1 cellular context compared by ENCODE assay signal in genomic region chr17:42051013-42051400, GRCh38.
TF ChIP-seq lines count a peak whose summit lies in the region.

No MANE protein-coding gene starts in this region.

TF ChIP-seq in endothelial cell of umbilical vein, 7 proteins besides CTCF, POLR2A, EP300 and RAD21:
- TF ChIP-seq EZH2 (IDR thresholded peaks at IDR 0.05; ENCODE audit: borderline replicate concordance, low read depth, low read length, severe bottlenecking) (no peak), GATA2 (IDR thresholded peaks at IDR 0.05; ENCODE audit: insufficient read depth, insufficient read length, low read depth, low read length) (no peak), POLR2AphosphoS5 (IDR thresholded peaks at IDR 0.05; ENCODE audit: insufficient read depth, low read depth, low read length) (no peak), MYC (IDR thresholded peaks at IDR 0.05; ENCODE audit: low read depth, low read length) (no peak), FOS (IDR thresholded peaks at IDR 0.05; ENCODE audit: borderline replicate concordance, insufficient read depth, low read length) (no peak), MAX (IDR thresholded peaks at IDR 0.05; ENCODE audit: insufficient read depth, insufficient read length) (no peak)
